29 cellular contexts compared by ENCODE assay signal in the genomic region with DNA sequence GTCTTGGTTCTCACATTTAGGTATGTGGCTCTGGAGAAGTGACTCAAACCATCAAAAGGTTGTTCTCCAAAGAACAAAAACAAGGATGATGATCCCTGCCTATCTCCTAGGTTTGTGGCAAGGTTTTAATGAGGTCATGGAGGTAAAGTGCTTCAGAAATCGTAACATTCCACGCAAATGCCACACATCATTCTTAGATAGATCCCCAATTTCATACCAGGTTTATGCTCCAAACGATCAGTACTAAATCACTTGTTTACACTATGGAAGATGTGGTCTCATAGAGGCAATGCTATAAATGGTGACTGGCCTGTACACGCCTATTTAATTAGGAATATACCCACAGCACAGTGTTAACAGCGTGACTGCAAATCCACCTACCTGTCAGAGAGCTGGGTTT.
"Had no signal": no experiment of that assay in that cellular context is flagged by ENCODE, and none has a peak within 500 bp of the region (broad histone marks: within the 10 kb centered on the region; RNA-seq: fewer than 3 reads in every experiment).

No MANE protein-coding gene starts in this region.

- H3K4me1 ChIP-seq: neural progenitor cell, parathyroid adenoma had no signal

- H3K4me3 ChIP-seq: coronary artery, dorsolateral prefrontal cortex, gastrocnemius medialis, hepatocyte, neural progenitor cell, psoas muscle, right atrium auricular region, spleen, testis, uterus had no signal

- H3K36me3 ChIP-seq: brain microvascular endothelial cell, neural progenitor cell, uterus had no signal

- H3K9me3 ChIP-seq: gastrocnemius medialis, psoas muscle, right atrium auricular region, spleen, testis, uterus had no signal

- H3K27ac ChIP-seq: brain microvascular endothelial cell, coronary artery, dorsolateral prefrontal cortex, gastrocnemius medialis, hepatocyte, neural progenitor cell, parathyroid adenoma, psoas muscle, right atrium auricular region, spleen, testis had no signal

- ATAC-seq: gastrocnemius medialis; left cardiac atrium; naive thymus-derived CD8-positive, alpha-beta T cell; psoas muscle; stimulated activated naive CD8-positive, alpha-beta T cell treated with anti-CD3 and anti-CD28 coated beads, Interleukin-15, Interleukin-2, amounts not matched to agents 100 U/mL and 50 U/mL, for 24 hours had no signal

- H3K27me3 ChIP-seq: brain microvascular endothelial cell, dorsolateral prefrontal cortex, gastrocnemius medialis, hepatocyte, neural progenitor cell, right atrium auricular region, spleen, testis, uterus had no signal

- DNase-seq: activated CD4-positive, alpha-beta memory T cell treated with anti-CD3 and anti-CD28 coated beads for 36 hours; activated CD4-positive, alpha-beta T cell treated with anti-CD3 and anti-CD28 coated beads, Interleukin-2, amount 10 ng/mL, durations not matched to agents 24 days and 14 days; activated CD4-positive, CD25-positive, alpha-beta regulatory T cell treated with anti-CD3 and anti-CD28 coated beads, Interleukin-2, amount 50 U/mL, for 72 hours; activated CD8-positive, alpha-beta memory T cell treated with anti-CD3 and anti-CD28 coated beads, Interleukin-2, amount 50 U/mL, for 4 hours; activated effector memory CD4-positive, alpha-beta T cell treated with anti-CD3 and anti-CD28 coated beads, Interleukin-2, amount 50 U/mL, for 16 hours; activated naive CD4-positive, alpha-beta T cell treated with anti-CD3 and anti-CD28 coated beads, Interleukin-2, amount 10 ng/mL, durations not matched to agents 7 days and 5 days; activated naive CD8-positive, alpha-beta T cell treated with anti-CD3 and anti-CD28 coated beads, Interleukin-2, amount 10 ng/mL, durations not matched to agents 7 days and 5 days; activated T-cell treated with anti-CD3 and anti-CD28 coated beads, Interleukin-2, amount 50 U/mL, for 1 hour; brain microvascular endothelial cell; dorsolateral prefrontal cortex; effector memory CD4-positive, alpha-beta T cell; gastrocnemius medialis; left cardiac atrium; mammary epithelial cell; midbrain; naive thymus-derived CD8-positive, alpha-beta T cell; occipital lobe; psoas muscle; spleen; stimulated activated naive CD8-positive, alpha-beta T cell treated with anti-CD3 and anti-CD28 coated beads, Interleukin-15, Interleukin-2, amounts not matched to agents 100 U/mL and 50 U/mL, for 24 hours; T-helper 2 cell; testis; trophoblast cell; uterus had no signal

- H3K9ac ChIP-seq: neural progenitor cell, parathyroid adenoma had no signal
